11 cellular contexts compared by ENCODE assay signal in genomic region chr7:1693419-1693990, GRCh38. TPM values are rescaled to one million over a fixed set of nuclear protein-coding genes. Genes with fewer than 3 reads are reported as not detected.
A peak's percentile ranks its signal among the peaks of the same experiment; 100 is the strongest.
DNase-seq lines count a peak whose midpoint lies in the region; ATAC-seq, FAIRE-seq and TF ChIP-seq lines count a peak whose summit lies in the region.
"Had no signal": no experiment of that assay in that cellular context is flagged by ENCODE, and none has a peak within 500 bp of the region (broad histone marks: within the 10 kb centered on the region; RNA-seq: fewer than 3 reads in every experiment).

No MANE protein-coding gene starts in this region.

- in situ Hi-C loops in IMR-90 (cut with MboI; ENCODE audit: low sequenced_read_pairs) = no loop called here
- in situ Hi-C loops in K562 (cut with MboI) = no loop called here

- H3K4me3 Mint-ChIP-seq in neural progenitor cell (no peak overlapping the region), glutamatergic neuron (ENCODE audit: unreplicated experiment) (no peak overlapping the region)

- no peak overlapping the region for H3K4me2 ChIP-seq in IMR-90 (ENCODE audit: low read depth, low read length)
- no peak overlapping the region for H3K4me2 ChIP-seq in K562 (ENCODE audit: insufficient read depth, low read length)
- peak overlapping the region; percentile 63 for H3K4me2 ChIP-seq in neural progenitor cell

- H3K18ac ChIP-seq in IMR-90 (ENCODE audit: low read depth, low read length) = no peak overlapping the region

- TF ChIP-seq POLR2A in IMR-90 (IDR thresholded peaks at IDR 0.05; ENCODE audit: low read depth, low read length) (no peak), K562 (conservative IDR thresholded peaks at IDR 0.05) (no peak)

- no peak overlapping the region for H4K8ac ChIP-seq in IMR-90 (ENCODE audit: low read depth in 2 of 2, low read length in 2 of 2)

- no peak overlapping the region for H3K27ac Mint-ChIP-seq in neural progenitor cell
- no peak overlapping the region for H3K27ac Mint-ChIP-seq in glutamatergic neuron (ENCODE audit: unreplicated experiment)

- H4K5ac ChIP-seq in IMR-90 (ENCODE audit: low read depth, low read length) = no peak overlapping the region

- H3K36me3 Mint-ChIP-seq in neural progenitor cell (peaks cover 5% of the 10 kb centered on the region), glutamatergic neuron (ENCODE audit: unreplicated experiment) (no peaks in the 10 kb centered on the region)

- no peak overlapping the region for H2BK5ac ChIP-seq in IMR-90 (ENCODE audit: low read depth, low read length, poor library complexity, severe bottlenecking)

- CTCF ChIA-PET in IMR-90 (lab: Yijun Ruan, JAX) (no interaction called here), K562 (lab: Yijun Ruan, JAX; ENCODE audit: low intra/inter-chr PET ratio) (no interaction called here)

- H3K27ac ChIP-seq in IMR-90 (ENCODE audit: insufficient read depth, low read length) = no peak overlapping the region
- no peak overlapping the region for H3K27ac ChIP-seq in K562 (ENCODE audit: extremely low read depth, low read depth, low read length)
- H3K27ac ChIP-seq in neural progenitor cell = no peak overlapping the region
- H3K27ac ChIP-seq: psoas muscle had no signal

- H3K9me1 ChIP-seq in IMR-90 (ENCODE audit: insufficient read depth, low read length) (no peaks in the 10 kb centered on the region), K562 (ENCODE audit: control insufficient read depth, insufficient read depth, low read length) (no peaks in the 10 kb centered on the region)

- dilution Hi-C loops in IMR-90 (cut with HindIII; ENCODE audit: low sequenced_read_pairs, unreplicated experiment) = no loop called here

- no peaks in the 10 kb centered on the region for H3K79me2 ChIP-seq in K562 (ENCODE audit: control insufficient read depth, insufficient read depth, low read length)
- H3K79me2 ChIP-seq in neural progenitor cell (ENCODE audit: low read depth) = no peaks in the 10 kb centered on the region

- H4K91ac ChIP-seq in IMR-90 (ENCODE audit: insufficient read depth, low read depth, low read length) = no peak overlapping the region

- H2AK5ac ChIP-seq in IMR-90 (ENCODE audit: low read depth, low read length) = no peak overlapping the region

- H3K9me3 ChIP-seq in IMR-90 (ENCODE audit: control insufficient read depth, insufficient read depth, low read length) (no peaks in the 10 kb centered on the region), K562 (replicated peaks; ENCODE audit: control insufficient read depth, insufficient read depth, low read depth, low read length) (no peaks in the 10 kb centered on the region), neural progenitor cell (ENCODE audit: low read depth) (no peaks in the 10 kb centered on the region)
- H3K9me3 ChIP-seq: psoas muscle had no signal

- H3K4me3 ChIP-seq in IMR-90 (ENCODE audit: insufficient read depth, low read depth, low read length) (no peak overlapping the region), K562 (no peak overlapping the region), neural progenitor cell (no peak overlapping the region)
- H3K4me3 ChIP-seq: psoas muscle had no signal

- 91% methylated on average over 7 of the region's 25 CpGs; no CpG with 5 or more reads in 1 of the 2 experiments for WGBS in IMR-90 (ENCODE audit: extremely low coverage in 2 of 2, insufficient read length in 1 of 2), 2 experiments
- 9% methylated on average over 24 of the region's 25 CpGs for WGBS in K562 (ENCODE audit: insufficient coverage, low coverage, missing lambda C conversion rate)

- peak; percentile 29 for DNase-seq in D341Med (ENCODE audit: low spot score)
- DNase-seq in IMR-90 = no peak
- no peak for DNase-seq in K562 (ENCODE audit: extremely low read depth in 1 of 4, low spot score in 3 of 4)
- DNase-seq in neural progenitor cell (ENCODE audit: low spot score) = no peak
- no peak for DNase-seq in glutamatergic neuron
- no peak for DNase-seq in AG08395 (ENCODE audit: low spot score)
- DNase-seq: GOT3 had no signal

- peak overlapping the region; percentile 28 for H2AK9ac ChIP-seq in IMR-90 (replicated peaks; ENCODE audit: low read depth, low read length, poor library complexity)

- no peak for TF ChIP-seq EP300 in K562 (IDR thresholded peaks at IDR 0.05; ENCODE audit: low read length)

- H3K27me3 ChIP-seq in IMR-90 (ENCODE audit: control insufficient read depth, insufficient read depth, low read length) = peaks cover 5% of the 10 kb centered on the region; the same call in 1 of the 2 replicates
- H3K27me3 ChIP-seq in K562 (ENCODE audit: control insufficient read depth in 2 of 2, insufficient read depth in 2 of 2, low read length in 2 of 2) = peaks cover 27 to 74% of the 10 kb centered on the region in 2 experiments; a peak in 4 of 5 replicates
- no peaks in the 10 kb centered on the region for H3K27me3 ChIP-seq in neural progenitor cell

- H3K27me3 Mint-ChIP-seq in neural progenitor cell (ENCODE audit: insufficient read depth, low read depth) (peaks cover 10% of the 10 kb centered on the region), glutamatergic neuron (ENCODE audit: unreplicated experiment) (peaks cover 13% of the 10 kb centered on the region)

- peaks cover 52% of the 10 kb centered on the region for H3K4me1 Mint-ChIP-seq in neural progenitor cell
- H3K4me1 Mint-ChIP-seq in glutamatergic neuron (ENCODE audit: low read depth, unreplicated experiment) = peaks cover 31% of the 10 kb centered on the region

- H3F3A ChIP-seq in neural progenitor cell (ENCODE audit: low read depth) = no peaks in the 10 kb centered on the region

- H4K20me1 ChIP-seq in IMR-90 (ENCODE audit: insufficient read depth, low read length) (peaks cover 3% of the 10 kb centered on the region; the same call in 1 of the 2 replicates), K562 (replicated peaks; ENCODE audit: control insufficient read depth, insufficient read depth, low read length) (no peaks in the 10 kb centered on the region), neural progenitor cell (ENCODE audit: low read depth) (peaks cover 15% of the 10 kb centered on the region)

- FAIRE-seq in K562 (lab: Jason Lieb, UNC) = no peak
- FAIRE-seq: islet of Langerhans had no signal

- no peak overlapping the region for H3K9ac ChIP-seq in IMR-90 (ENCODE audit: low read depth, low read length)
- no peak overlapping the region; a peak in 1 of 4 replicates for H3K9ac ChIP-seq in K562 (ENCODE audit: insufficient read depth in 1 of 2, low read depth in 2 of 2, low read length in 2 of 2)
- no peak overlapping the region for H3K9ac ChIP-seq in neural progenitor cell

- H2AFZ ChIP-seq in IMR-90 (replicated peaks; ENCODE audit: low read length, poor library complexity) (peak overlapping the region; percentile 14), K562 (ENCODE audit: low read depth, low read length) (no peak overlapping the region), neural progenitor cell (replicated peaks) (no peak overlapping the region)

- BruUV-seq in IMR-90 (replicated peaks; lab: Mats Ljungman, UMichigan) (no TSS peak), K562 (replicated peaks; lab: Mats Ljungman, UMichigan) (no TSS peak)

- H3K9me3 Mint-ChIP-seq in neural progenitor cell (no peaks in the 10 kb centered on the region), glutamatergic neuron (ENCODE audit: unreplicated experiment) (peaks cover 5% of the 10 kb centered on the region)

- no peak for TF ChIP-seq RAD21 in IMR-90 (IDR thresholded peaks at IDR 0.05; ENCODE audit: low read length)
- no peak for TF ChIP-seq RAD21 in K562 (CRISPR knock-in tag; conservative IDR thresholded peaks at IDR 0.05 in 1 of 2, IDR thresholded peaks at IDR 0.05 in 1 of 2)

- no peak overlapping the region for H2BK20ac ChIP-seq in IMR-90 (ENCODE audit: low read depth, low read length)

- no peak overlapping the region for H2BK120ac ChIP-seq in IMR-90 (ENCODE audit: low read depth, low read length)

- no peak overlapping the region for H2BK15ac ChIP-seq in IMR-90 (ENCODE audit: low read depth, low read length)

- intact Hi-C loops in IMR-90 (cut with micrococcal nuclease) = no loop called here
- intact Hi-C loops in K562 (cut with micrococcal nuclease) = no loop called here

- H3K4ac ChIP-seq in IMR-90 (ENCODE audit: low read depth, low read length) = no peak overlapping the region

- H3K4me1 ChIP-seq in IMR-90 (ENCODE audit: control insufficient read depth, insufficient read depth, low read length) (no peaks in the 10 kb centered on the region), K562 (replicated peaks in 1 of 2; ENCODE audit: control insufficient read depth in 2 of 2, insufficient read depth in 2 of 2, low read length in 2 of 2) (peaks cover 0 to 25% of the 10 kb centered on the region in 2 experiments; a peak in 2 of 5 replicates), neural progenitor cell (peaks cover 15% of the 10 kb centered on the region)

- ATAC-seq in IMR-90 (ENCODE audit: low read depth) = no peak
- ATAC-seq in K562 = no peak; the same call in 1 of the 3 replicates
- ATAC-seq in HG03432 (IDR thresholded peaks at IDR 0.05; ENCODE audit: unreplicated experiment) = no peak
- ATAC-seq in HG02852 (IDR thresholded peaks at IDR 0.05; ENCODE audit: unreplicated experiment) = no peak

- no peak overlapping the region for H3K14ac ChIP-seq in IMR-90 (replicated peaks; ENCODE audit: low read depth, low read length)

- H3K36me3 ChIP-seq in IMR-90 (ENCODE audit: control insufficient read depth, insufficient read depth, low read length) (no peaks in the 10 kb centered on the region), K562 (ENCODE audit: control insufficient read depth, insufficient read depth, low read length) (no peaks in the 10 kb centered on the region), neural progenitor cell (peaks cover 3% of the 10 kb centered on the region)

- TF ChIP-seq CTCF in IMR-90 (conservative IDR thresholded peaks at IDR 0.05; ENCODE audit: low read depth, low read length) = no peak
- no peak for TF ChIP-seq CTCF in K562 (IDR thresholded peaks at IDR 0.05 in 2 of 3, conservative IDR thresholded peaks at IDR 0.05 in 1 of 3; ENCODE audit: insufficient read depth in 2 of 3, low read depth in 1 of 3, low read length in 3 of 3)
- no peak for TF ChIP-seq CTCF in neural progenitor cell (IDR thresholded peaks at IDR 0.05)
- TF ChIP-seq CTCF in glutamatergic neuron (IDR thresholded peaks at IDR 0.05; ENCODE audit: partially characterized antibody, unreplicated experiment) = no peak

- POLR2A ChIA-PET in IMR-90 (lab: Charles Lee; ENCODE audit: unreplicated experiment) (no interaction called here), K562 (lab: Yijun Ruan, JAX) (no interaction called here)

- H3K79me1 ChIP-seq in IMR-90 (ENCODE audit: low read depth in 1 of 2, low read length in 2 of 2) = no peaks in the 10 kb centered on the region; a peak in 1 of 4 replicates

- H3K23ac ChIP-seq in IMR-90 (ENCODE audit: low read depth, low read length) = no peak overlapping the region

- H3K56ac ChIP-seq in IMR-90 (ENCODE audit: extremely low read depth, insufficient read depth, low read length) = no peak overlapping the region

RNA-seq across cellular contexts. Expression of gene ELFN1, which starts 23.4 kb away (rescaled TPM):
- total RNA-seq in IMR-90 (2012; rRNA removed) (1.6 and 2.2 TPM in 2 replicates), K562 (2014; rRNA removed) (0.23 and 0.45 TPM in 2 replicates), K562 (2014; rRNA removed; fragmentation: Illumina TruSeq; extraction: Trizol) (0.04 and 0.06 TPM in 2 replicates), K562 (2015; rRNA removed; fragmentation: Illumina TruSeq; extraction: Trizol) (0.08 and 0.18 TPM in 2 replicates), K562 (2021) (0.45 and 0.64 TPM in 2 replicates), neural progenitor cell (ENCODE audit: low replicate concordance) (2.2 and 13.6 TPM in 2 replicates), glutamatergic neuron (ENCODE audit: unreplicated experiment) (40.0 TPM)
- polyA plus RNA-seq in IMR-90 (2012; rRNA removed) (5.2 and 7.8 TPM in 2 replicates), K562 (2011; rRNA removed) (0.13 and 0.41 TPM in 2 replicates), K562 (2014; fragmentation: Illumina TruSeq; extraction: Trizol) (0.06 and 0.28 TPM in 2 replicates), K562 (2014; fragmentation: Nextera tagmentation; extraction: Ambion mirVana) (not detected), K562 (2014; rRNA removed) (0.11 and 0.33 TPM in 2 replicates)
- polyA plus RNA-seq in IMR-90 (2012; cell fraction: cytosol; rRNA removed) = 3.9 and 10.2 TPM in 2 replicates
- polyA plus RNA-seq in IMR-90 (2012; cell fraction: nucleus; rRNA removed; ENCODE audit: low replicate concordance) = 3.8 and 9.6 TPM in 2 replicates
- 0.25 TPM in 1 of 2 replicates, not detected in the other for total RNA-seq in K562 (2011; cell fraction: chromatin; rRNA removed; ENCODE audit: low replicate concordance)
- total RNA-seq in K562 (2011; cell fraction: nucleolus; rRNA removed) = 0.39 and 0.67 TPM in 2 replicates
- 0.07 and 0.31 TPM in 2 replicates for total RNA-seq in K562 (2011; cell fraction: nucleoplasm; rRNA removed)
- polyA plus RNA-seq in K562 (2011; cell fraction: cytosol; rRNA removed) = 0.44 and 0.81 TPM in 2 replicates
- polyA plus RNA-seq in K562 (2011; cell fraction: nucleus; rRNA removed) = 0.26 and 0.31 TPM in 2 replicates
- 0.35 and 0.39 TPM in 2 replicates for polyA plus RNA-seq in K562 (2012)
- polyA minus RNA-seq in K562 (2011; rRNA and poly(A)+ RNA removed) = 0.07 and 0.15 TPM in 2 replicates
- polyA minus RNA-seq in K562 (2011; cell fraction: cytosol; rRNA and poly(A)+ RNA removed) = 0.38 and 1.0 TPM in 2 replicates
- 0.13 and 0.44 TPM in 2 replicates for polyA minus RNA-seq in K562 (2011; cell fraction: nucleus; rRNA and poly(A)+ RNA removed)
